Comparison of ENCODE assay signal across 9 cellular contexts in the genomic region with DNA sequence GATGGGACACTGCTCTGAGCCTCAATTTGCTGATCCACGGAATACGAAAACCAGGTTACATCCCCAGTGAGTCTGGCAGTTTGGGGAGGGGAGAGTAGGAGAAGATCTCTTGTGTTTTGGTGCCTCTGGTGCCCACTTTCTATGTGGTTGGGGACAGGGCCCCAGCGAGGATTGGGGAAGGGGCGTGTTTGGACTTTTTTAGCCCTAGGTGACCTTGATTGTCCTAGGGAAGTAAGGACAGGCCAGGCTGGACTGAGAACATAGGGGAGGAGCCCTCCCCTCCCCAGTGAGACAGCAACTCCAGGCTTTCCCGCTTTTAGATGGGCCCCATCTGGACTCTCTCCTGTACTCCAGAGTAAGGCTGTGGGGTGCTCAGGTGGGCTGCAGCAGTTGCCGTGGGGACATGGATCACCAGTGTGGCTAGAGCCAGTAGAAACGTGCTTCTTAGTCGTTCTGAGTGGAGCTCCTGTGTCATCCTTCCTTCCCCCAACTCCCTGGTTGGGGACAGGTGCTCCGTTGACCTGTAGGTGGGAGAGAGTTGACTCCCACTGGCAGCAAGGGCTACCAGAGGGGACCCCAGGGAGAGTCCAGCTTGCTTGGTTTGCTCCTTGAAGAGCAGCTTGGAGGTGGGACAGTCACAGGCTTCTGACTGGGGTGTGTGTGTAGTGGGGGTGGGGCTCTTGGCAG. TPM values are rescaled to one million over a fixed set of nuclear protein-coding genes. Genes with fewer than 3 reads are reported as not detected.
DNase-seq lines count a peak whose midpoint lies in the region; ATAC-seq, FAIRE-seq and TF ChIP-seq lines count a peak whose summit lies in the region.
"Had no signal": no experiment of that assay in that cellular context is flagged by ENCODE, and none has a peak within 500 bp of the region (broad histone marks: within the 10 kb centered on the region; RNA-seq: fewer than 3 reads in every experiment).

No MANE protein-coding gene starts in this region.

- H3K27ac ChIP-seq in SK-N-SH (ENCODE audit: low read depth in 2 of 2, low read length in 1 of 2) (peak overlapping the region in 1 of 2 experiments; percentile 67; a peak in 2 of 4 replicates), kidney (ENCODE audit: low read depth in 2 of 2, low read length in 2 of 2) (peak overlapping the region; percentile 73 to 83), subcutaneous abdominal adipose tissue (ENCODE audit: low read depth, low read length) (peak overlapping the region; percentile 79)

- H3K27me3 ChIP-seq in SK-N-SH (ENCODE audit: insufficient read depth) (no peaks in the 10 kb centered on the region), subcutaneous abdominal adipose tissue (ENCODE audit: control insufficient read depth in 5 of 5, insufficient read depth in 4 of 5, low read length in 5 of 5) (peaks cover 0 to 2% (median 0%) of the 10 kb centered on the region in 5 donors)

- peak overlapping the region; percentile 98 for H3K4me2 ChIP-seq in SK-N-SH

- ATAC-seq in SK-N-SH treated with all-trans-retinoic acid at 6 μM for 48 hours (no peak), GM18870 (IDR thresholded peaks at IDR 0.05; ENCODE audit: unreplicated experiment) (no peak)

- no peak for TF ChIP-seq EP300 in SK-N-SH (IDR thresholded peaks at IDR 0.05; ENCODE audit: borderline replicate concordance in 1 of 2, low read depth in 1 of 2, low read length in 1 of 2)

- H3K36me3 ChIP-seq in SK-N-SH (replicated peaks in 1 of 2; ENCODE audit: control insufficient read depth in 1 of 2, insufficient read depth in 2 of 2, low read length in 1 of 2) (peaks cover 33 to 46% of the 10 kb centered on the region in 2 experiments), kidney (ENCODE audit: control insufficient read depth in 1 of 2, insufficient read depth in 2 of 2, low read length in 2 of 2) (peaks cover 7 to 10% of the 10 kb centered on the region in 2 donors), subcutaneous abdominal adipose tissue (ENCODE audit: control insufficient read depth in 5 of 5, insufficient read depth in 5 of 5, low read length in 5 of 5) (peaks cover 0 to 49% (median 43%) of the 10 kb centered on the region in 5 donors)

- WGBS in SK-N-SH (ENCODE audit: low lambda C conversion rate), result 88% methylated on average over 8 of the region's 9 CpGs

- peak overlapping the region; percentile 96 for H3K27ac Mint-ChIP-seq in activated naive CD8-positive, alpha-beta T cell

- POLR2A ChIA-PET in SK-N-SH (lab: Yijun Ruan, JAX), result interaction anchor here (0.9 to 1.4 kb wide), 2 partner anchors 25 to 61 kb away, joined by 3 to 8 read pairs; a partner anchor contains a TSS

- DNase-seq in SK-N-SH (no peak), kidney (no peak), NCI-H1092 (lab: John Stamatoyannopoulos, UW) (no peak), HT-29 (ENCODE audit: low spot score) (no peak)
- DNase-seq: 8988T had no signal

- peaks cover 89% of the 10 kb centered on the region for H3K79me2 ChIP-seq in SK-N-SH (ENCODE audit: insufficient read depth)

- no peaks in the 10 kb centered on the region for H3K9me3 Mint-ChIP-seq in activated naive CD8-positive, alpha-beta T cell (ENCODE audit: low read depth)

- peak overlapping the region; percentile 94 for H3K4me3 Mint-ChIP-seq in activated naive CD8-positive, alpha-beta T cell

- H3K4me1 Mint-ChIP-seq in activated naive CD8-positive, alpha-beta T cell (ENCODE audit: low read depth), result peaks cover 83% of the 10 kb centered on the region

- H3K4me3 ChIP-seq in SK-N-SH (ENCODE audit: low read depth in 2 of 2, low read length in 1 of 2) (peak overlapping the region in 1 of 2 experiments; percentile 6; a peak in 1 of 4 replicates), kidney (ENCODE audit: low read length in 2 of 2) (peak overlapping the region; percentile 6 to 46), subcutaneous abdominal adipose tissue (ENCODE audit: low read depth in 1 of 5, low read length in 5 of 5) (peak overlapping the region in 4 of 5 donors; percentile 31 to 59 (median 46))

- no peaks in the 10 kb centered on the region for H3K27me3 Mint-ChIP-seq in activated naive CD8-positive, alpha-beta T cell

- no peaks in the 10 kb centered on the region for H3K9me2 ChIP-seq in SK-N-SH

- H2AFZ ChIP-seq in SK-N-SH (ENCODE audit: low read depth), result no peak overlapping the region

- H3K4me1 ChIP-seq in SK-N-SH (ENCODE audit: control insufficient read depth in 1 of 2, insufficient read depth in 2 of 2, low read depth in 1 of 2, low read length in 1 of 2) (peaks cover 42 to 73% of the 10 kb centered on the region in 2 experiments; a peak in 3 of 4 replicates), kidney (ENCODE audit: control insufficient read depth in 1 of 2, insufficient read depth in 1 of 2, low read depth in 1 of 2, low read length in 2 of 2) (peaks cover 34 to 70% of the 10 kb centered on the region in 2 donors), subcutaneous abdominal adipose tissue (ENCODE audit: control insufficient read depth in 5 of 5, insufficient read depth in 5 of 5, low read length in 5 of 5) (peaks cover 44 to 87% (median 79%) of the 10 kb centered on the region in 5 donors)

- TF ChIP-seq RAD21 in SK-N-SH (IDR thresholded peaks at IDR 0.05; ENCODE audit: low read length), result no peak

- FAIRE-seq in kidney (lab: Jason Lieb, UNC), result no peak

- CTCF ChIA-PET in SK-N-SH (lab: Yijun Ruan, JAX), result interaction anchor here (0.6 to 1.3 kb wide), 4 partner anchors 25 to 141 kb away, joined by 3 to 5 read pairs (median 4); a partner anchor contains a TSS

- H3K9me3 ChIP-seq in SK-N-SH, result no peaks in the 10 kb centered on the region
- H3K9me3 ChIP-seq in kidney (ENCODE audit: control insufficient read depth in 1 of 2, low read length in 2 of 2), result no peaks in the 10 kb centered on the region
- no peaks in the 10 kb centered on the region for H3K9me3 ChIP-seq in subcutaneous abdominal adipose tissue (ENCODE audit: control insufficient read depth in 5 of 5, low read length in 5 of 5)

- H3F3A ChIP-seq in SK-N-SH (replicated peaks; ENCODE audit: insufficient read depth), result peaks cover 17% of the 10 kb centered on the region

- H4K20me1 ChIP-seq in SK-N-SH (ENCODE audit: insufficient read depth), result peaks cover 84% of the 10 kb centered on the region

- intact Hi-C loops in kidney (cut with DNase I), result loop anchor here (10.0 kb wide), 1 partner anchor 139 kb away; no protein-coding TSS in a partner anchor

- TF ChIP-seq CTCF in SK-N-SH (IDR thresholded peaks at IDR 0.05) (no peak), kidney (IDR thresholded peaks at IDR 0.05; ENCODE audit: borderline replicate concordance, extremely low read depth, insufficient read depth) (no peak)

- H3K36me3 Mint-ChIP-seq in activated naive CD8-positive, alpha-beta T cell, result peaks cover 7% of the 10 kb centered on the region

- H3K9ac ChIP-seq in SK-N-SH (no peak overlapping the region), kidney (ENCODE audit: low read length in 2 of 2) (peak overlapping the region in 1 of 2 donors; percentile 66), subcutaneous abdominal adipose tissue (ENCODE audit: low read length in 5 of 5) (peak overlapping the region; percentile 13 to 75 (median 44))

TF ChIP-seq in SK-N-SH, 30 proteins besides CTCF, POLR2A, EP300 and RAD21 (continues in another document):
- TF ChIP-seq RXRA (IDR thresholded peaks at IDR 0.05; ENCODE audit: borderline replicate concordance, low read depth) (no peak), GATA2 (CRISPR knock-in tag; IDR thresholded peaks at IDR 0.05) (no peak)

TF ChIP-seq in SK-N-SH treated with all-trans-retinoic acid at 6 μM for 48 hours, 23 proteins besides CTCF, POLR2A, EP300 and RAD21 (continues in another document):
- TF ChIP-seq SNAI2 (CRISPR knock-in tag; IDR thresholded peaks at IDR 0.05), result no peak

RNA-seq across cellular contexts. Expression of a gene that starts 4.3 kb away (rescaled TPM):
- polyA plus RNA-seq in SK-N-SH (2012; rRNA removed) (39.7 and 43.0 TPM in 2 replicates), kidney (ENCODE audit: insufficient read depth, low read depth, low replicate concordance) (96.3 TPM)
- polyA plus RNA-seq in SK-N-SH (2012; cell fraction: cytosol; rRNA removed), result 15.8 and 28.4 TPM in 2 replicates
- 68.5 and 79.1 TPM in 2 replicates for polyA plus RNA-seq in SK-N-SH (2012; cell fraction: nucleus; rRNA removed)
- 96.0 TPM for total RNA-seq in kidney
- total RNA-seq in HT-29 (2014; rRNA removed; shearing (Covaris generic)), result 258 and 264 TPM in 2 replicates

RNA-seq across cellular contexts. Expression of a gene that starts 25.3 kb away (rescaled TPM):
- 49.1 and 53.2 TPM in 2 replicates for polyA plus RNA-seq in SK-N-SH (2012; rRNA removed)
- polyA plus RNA-seq in SK-N-SH (2012; cell fraction: cytosol; rRNA removed), result 25.6 and 37.3 TPM in 2 replicates
- 72.9 and 92.4 TPM in 2 replicates for polyA plus RNA-seq in SK-N-SH (2012; cell fraction: nucleus; rRNA removed)
- total RNA-seq in kidney, result 42.1 TPM
- polyA plus RNA-seq in kidney (ENCODE audit: insufficient read depth, low read depth, low replicate concordance), result 61.7 TPM
- 36.0 and 51.3 TPM in 2 replicates for total RNA-seq in HT-29 (2014; rRNA removed; shearing (Covaris generic))

RNA-seq across cellular contexts. Expression of a gene that starts 28.0 kb away (rescaled TPM):
- polyA plus RNA-seq in SK-N-SH (2012; rRNA removed), result 0.47 TPM in 1 of 2 replicates, not detected in the other
- 0.38 TPM in 1 of 2 replicates, not detected in the other for polyA plus RNA-seq in SK-N-SH (2012; cell fraction: cytosol; rRNA removed)
- polyA plus RNA-seq in SK-N-SH (2012; cell fraction: nucleus; rRNA removed), result 0.22 and 0.50 TPM in 2 replicates
- 6.5 TPM for total RNA-seq in kidney
- not detected for polyA plus RNA-seq in kidney (ENCODE audit: insufficient read depth, low read depth, low replicate concordance)
- 15.8 TPM in 2 replicates for total RNA-seq in HT-29 (2014; rRNA removed; shearing (Covaris generic))

RNA-seq across cellular contexts. Expression of a gene that starts 46.9 kb away (rescaled TPM):
- polyA plus RNA-seq in SK-N-SH (2012; rRNA removed) (not detected in 2 replicates), kidney (ENCODE audit: insufficient read depth, low read depth, low replicate concordance) (not detected)
- not detected in 2 replicates for polyA plus RNA-seq in SK-N-SH (2012; cell fraction: cytosol; rRNA removed)
- not detected in 2 replicates for polyA plus RNA-seq in SK-N-SH (2012; cell fraction: nucleus; rRNA removed)
- not detected for total RNA-seq in kidney
- not detected in 2 replicates for total RNA-seq in HT-29 (2014; rRNA removed; shearing (Covaris generic))

RNA-seq across cellular contexts. Expression of a gene that starts 52.3 kb away (rescaled TPM):
- polyA plus RNA-seq in SK-N-SH (2012; rRNA removed), result 69.5 and 121 TPM in 2 replicates
- 64.4 and 91.0 TPM in 2 replicates for polyA plus RNA-seq in SK-N-SH (2012; cell fraction: cytosol; rRNA removed)
- polyA plus RNA-seq in SK-N-SH (2012; cell fraction: nucleus; rRNA removed), result 274 and 286 TPM in 2 replicates
- total RNA-seq in kidney, result 48.7 TPM
- polyA plus RNA-seq in kidney (ENCODE audit: insufficient read depth, low read depth, low replicate concordance), result 52.6 TPM
- 252 and 361 TPM in 2 replicates for total RNA-seq in HT-29 (2014; rRNA removed; shearing (Covaris generic))
